1 cellular context compared by ENCODE assay signal in the genomic region with DNA sequence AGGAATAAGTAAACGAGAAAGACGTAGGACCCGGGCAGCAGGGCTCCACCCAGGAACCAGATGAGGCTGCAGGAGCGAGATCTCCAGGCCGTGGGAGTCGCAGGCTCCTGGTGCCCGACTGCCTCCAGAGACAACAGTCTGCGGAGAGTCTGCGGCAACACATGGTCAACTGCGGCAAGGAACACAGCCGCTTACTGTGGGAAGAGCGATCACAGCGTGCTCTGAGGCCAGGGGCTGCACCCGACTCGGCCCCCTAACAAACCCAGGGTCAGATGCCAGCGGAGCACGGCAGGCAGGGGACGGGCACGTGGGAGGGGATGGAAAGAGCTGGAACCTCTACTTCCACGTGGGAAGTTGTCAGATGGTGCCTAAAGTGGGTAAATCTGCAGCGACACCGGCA.
TF ChIP-seq lines count a peak whose summit lies in the region.

No MANE protein-coding gene starts in this region.

TF ChIP-seq in H1, 55 proteins besides CTCF, POLR2A, EP300 and RAD21:
- no peak for TF ChIP-seq HDAC6 (IDR thresholded peaks at IDR 0.05; ENCODE audit: low read depth, low read length)
